25 cellular contexts compared by ENCODE assay signal in the genomic region with DNA sequence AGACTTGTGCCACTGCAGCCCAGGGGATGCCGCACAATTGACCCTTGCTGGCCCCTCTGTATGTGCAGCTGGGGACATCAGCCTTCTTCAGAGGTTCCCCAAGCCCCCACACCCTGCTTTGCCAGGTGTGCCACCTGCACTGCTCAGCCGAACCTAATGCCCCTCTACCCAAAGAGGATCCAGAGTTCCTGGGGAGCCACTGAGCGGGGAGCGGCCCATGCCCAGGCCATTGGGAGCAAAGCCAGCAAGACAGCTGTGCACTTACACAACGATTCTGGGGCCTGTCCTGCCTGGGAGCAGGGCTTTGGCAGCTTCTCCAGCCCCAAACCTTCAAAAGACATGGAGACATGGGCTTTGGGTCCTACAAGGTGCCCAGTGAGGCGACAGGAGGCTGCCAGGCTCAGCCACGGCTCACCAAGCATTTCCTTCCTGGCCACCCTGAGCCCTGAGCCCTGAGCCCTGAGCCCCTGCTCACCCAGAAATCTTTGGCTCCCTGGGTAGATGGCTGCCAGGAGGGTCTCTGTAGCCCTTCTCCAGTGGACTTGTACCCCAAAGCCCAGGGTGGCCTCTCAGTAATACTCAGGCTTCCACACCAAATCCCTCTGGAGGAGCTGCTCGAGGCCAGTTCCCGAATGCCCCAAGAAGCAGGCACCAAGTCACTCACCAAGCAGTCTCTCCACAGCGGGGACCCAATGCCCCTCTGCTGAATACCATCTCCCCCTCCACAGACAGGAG. TPM values are rescaled to one million over a fixed set of nuclear protein-coding genes. Genes with fewer than 3 reads are reported as not detected.
DNase-seq lines count a peak whose midpoint lies in the region; ATAC-seq and TF ChIP-seq lines count a peak whose summit lies in the region.
"Had no signal": no experiment of that assay in that cellular context is flagged by ENCODE, and none has a peak within 500 bp of the region (broad histone marks: within the 10 kb centered on the region; RNA-seq: fewer than 3 reads in every experiment).

No MANE protein-coding gene starts in this region.

- no peak overlapping the region for H2BK20ac ChIP-seq in H9 (ENCODE audit: low read depth, low read length, poor library complexity, severe bottlenecking)

- no peak overlapping the region for H3K9ac ChIP-seq in H9 (ENCODE audit: extremely low read depth, insufficient read length, low read length)
- no peak overlapping the region for H3K9ac ChIP-seq in neuronal stem cell (ENCODE audit: low read depth, low read length, poor library complexity)

- H3K27ac ChIP-seq in H9 (ENCODE audit: insufficient read length, low read depth, low read length) = no peak overlapping the region
- no peak overlapping the region for H3K27ac ChIP-seq in body of pancreas
- H3K27ac ChIP-seq in neuronal stem cell (replicated peaks; ENCODE audit: low read length) = no peak overlapping the region
- no peak overlapping the region for H3K27ac ChIP-seq in vagina

- H3K18ac ChIP-seq in H9 (ENCODE audit: insufficient read length, low read depth, low read length) (no peak overlapping the region), neuronal stem cell (ENCODE audit: low read length) (no peak overlapping the region)

- H3K9me3 ChIP-seq in H9 (ENCODE audit: control insufficient read depth, low read depth, low read length) = peaks cover 60% of the 10 kb centered on the region
- H3K9me3 ChIP-seq in body of pancreas = no peaks in the 10 kb centered on the region
- H3K9me3 ChIP-seq in neuronal stem cell (replicated peaks in 1 of 2; ENCODE audit: control insufficient read depth in 2 of 2, insufficient read depth in 1 of 2, low read depth in 1 of 2, low read length in 2 of 2) = no peaks in the 10 kb centered on the region
- H3K9me3 ChIP-seq in vagina = no peaks in the 10 kb centered on the region

- H3K56ac ChIP-seq in H9 (ENCODE audit: insufficient read length, low read depth, low read length) = no peak overlapping the region

- peak; percentile 14 for DNase-seq in H9
- peak; percentile 48 to 70 (median 54) for DNase-seq in body of pancreas
- DNase-seq in neuronal stem cell (ENCODE audit: low spot score) = no peak
- DNase-seq in vagina (ENCODE audit: extremely low spot score in 2 of 2) = peak; percentile 72 to 78
- DNase-seq in medulla oblongata (ENCODE audit: extremely low spot score) = no peak
- DNase-seq in GM03348 (ENCODE audit: low spot score) = no peak
- no peak for DNase-seq in NCI-H1092 treated with DMSO at 0.1 percent for 48 hours (lab: John Stamatoyannopoulos, UW)
- DNase-seq: C1 segment of cervical spinal cord; CD4-positive, alpha-beta memory T cell; COR-L47; DMS53; Kasumi-1; NCI-H1105; NCI-H2029 treated with DMSO at 0.1 percent for 48 hours; NCI-H446 treated with DMSO at 0.1 percent for 48 hours; NCI-H526; RPMI8226; SHP77 treated with DMSO at 0.1 percent for 48 hours had no signal

- H3K27me3 ChIP-seq in H9 (ENCODE audit: insufficient read depth, low read length) (no peaks in the 10 kb centered on the region), body of pancreas (no peaks in the 10 kb centered on the region), neuronal stem cell (ENCODE audit: control insufficient read depth in 3 of 3, insufficient read depth in 3 of 3, low read depth in 1 of 3, low read length in 3 of 3) (peaks cover 0 to 13% (median 0%) of the 10 kb centered on the region in 3 experiments), vagina (no peaks in the 10 kb centered on the region)

- no peak overlapping the region for H3K4me3 ChIP-seq in body of pancreas
- H3K4me3 ChIP-seq in neuronal stem cell (ENCODE audit: low read length in 2 of 2) = no peak overlapping the region
- no peak overlapping the region for H3K4me3 ChIP-seq in vagina
- H3K4me3 ChIP-seq: GM12878, K562 had no signal

- H2BK5ac ChIP-seq in H9 (ENCODE audit: insufficient read length, low read length) = no peak overlapping the region
- H2BK5ac ChIP-seq in neuronal stem cell (ENCODE audit: low read length) = no peak overlapping the region

- H2BK15ac ChIP-seq in H9 (ENCODE audit: low read depth, low read length) = no peak overlapping the region
- no peak overlapping the region for H2BK15ac ChIP-seq in neuronal stem cell (ENCODE audit: low read length)

- H4K5ac ChIP-seq in H9 (ENCODE audit: insufficient read length, low read depth, low read length) = no peak overlapping the region

- H4K91ac ChIP-seq in H9 (ENCODE audit: insufficient read length, low read depth, low read length) (no peak overlapping the region), neuronal stem cell (ENCODE audit: low read depth, low read length, poor library complexity) (no peak overlapping the region)

- H3K23me2 ChIP-seq in H9 (ENCODE audit: insufficient read length, low read depth, low read length, poor library complexity, severe bottlenecking) = peaks cover 5% of the 10 kb centered on the region

- H3K79me2 ChIP-seq in H9 (ENCODE audit: insufficient read depth, low read length) = no peaks in the 10 kb centered on the region

- no peak overlapping the region for H3K23ac ChIP-seq in H9 (ENCODE audit: insufficient read length, low read depth, low read length)
- no peak overlapping the region for H3K23ac ChIP-seq in neuronal stem cell (ENCODE audit: low read depth, low read length, poor library complexity)

- no peak for TF ChIP-seq CTCF in H9 (conservative IDR thresholded peaks at IDR 0.05)
- TF ChIP-seq CTCF in body of pancreas (IDR thresholded peaks at IDR 0.05) = no peak
- TF ChIP-seq CTCF in vagina (IDR thresholded peaks at IDR 0.05) = no peak

- intact Hi-C loops in body of pancreas (cut with DNase I) = no loop called here
- intact Hi-C loops in vagina (cut with DNase I) = no loop called here

- H2BK12ac ChIP-seq in H9 (ENCODE audit: insufficient read length, low read depth, low read length) = no peak overlapping the region
- H2BK12ac ChIP-seq in neuronal stem cell (ENCODE audit: low read length) = no peak overlapping the region

- H2BK120ac ChIP-seq in H9 (ENCODE audit: low read depth, low read length, poor library complexity, severe bottlenecking) (no peak overlapping the region), neuronal stem cell (ENCODE audit: low read depth, low read length) (no peak overlapping the region)

- no peak overlapping the region for H3K4ac ChIP-seq in H9 (ENCODE audit: low read depth, low read length)
- H3K4ac ChIP-seq in neuronal stem cell (ENCODE audit: low read length) = no peak overlapping the region

- H3K36me3 Mint-ChIP-seq in H9 (ENCODE audit: insufficient read depth in 1 of 3, low read depth in 3 of 3) = peaks cover 0 to 2% (median 0%) of the 10 kb centered on the region in 3 experiments; a peak in 1 of 7 replicates
- H3K36me3 Mint-ChIP-seq: CD4-positive, alpha-beta memory T cell had no signal

- no peaks in the 10 kb centered on the region for H3K4me1 ChIP-seq in H9 (ENCODE audit: insufficient read depth, low read length)
- no peaks in the 10 kb centered on the region for H3K4me1 ChIP-seq in body of pancreas
- H3K4me1 ChIP-seq in neuronal stem cell (ENCODE audit: control insufficient read depth in 2 of 2, insufficient read depth in 1 of 2, low read depth in 1 of 2, low read length in 2 of 2) = no peaks in the 10 kb centered on the region
- no peaks in the 10 kb centered on the region for H3K4me1 ChIP-seq in vagina

- H3T11ph ChIP-seq in H9 (ENCODE audit: low read length) = no peak overlapping the region

- H3K4me3 Mint-ChIP-seq in H9 = no peak overlapping the region
- H3K4me3 Mint-ChIP-seq: CD4-positive, alpha-beta memory T cell had no signal

- H3K36me3 ChIP-seq in body of pancreas (replicated peaks in 1 of 2; ENCODE audit: insufficient read depth in 1 of 2, low read depth in 2 of 2) (no peaks in the 10 kb centered on the region), neuronal stem cell (replicated peaks in 1 of 2; ENCODE audit: control insufficient read depth in 2 of 2, insufficient read depth in 2 of 2, low read length in 2 of 2) (no peaks in the 10 kb centered on the region), vagina (no peaks in the 10 kb centered on the region)

- H2AK5ac ChIP-seq in H9 (ENCODE audit: insufficient read length, low read length) (no peak overlapping the region), neuronal stem cell (ENCODE audit: low read depth, low read length) (no peak overlapping the region)

- H2AFZ ChIP-seq in H9 (ENCODE audit: low read length) (no peak overlapping the region), neuronal stem cell (ENCODE audit: low read length) (no peak overlapping the region)

- no CpG with 5 or more reads among the region's 10 CpGs for WGBS in H9 (ENCODE audit: extremely low coverage, insufficient read length, low lambda C conversion rate)
- 67 to 100% methylated on average over 1 to 7 of the region's 10 CpGs for WGBS in body of pancreas, 2 donors
- WGBS in neuronal stem cell (ENCODE audit: extremely low coverage in 2 of 2, insufficient read length in 2 of 2, insufficient replicate concordance in 1 of 2), 2 donors = no CpG with 5 or more reads among the region's 10 CpGs

- no peaks in the 10 kb centered on the region for H4K20me1 ChIP-seq in H9 (ENCODE audit: control insufficient read depth, insufficient read depth, insufficient read length)

- no peak overlapping the region for H3K14ac ChIP-seq in H9 (ENCODE audit: insufficient read depth, low read length)
- no peak overlapping the region for H3K14ac ChIP-seq in neuronal stem cell (ENCODE audit: low read length)

- peaks cover 3% of the 10 kb centered on the region for H3K27me3 Mint-ChIP-seq in H9 (ENCODE audit: low read depth)
- H3K27me3 Mint-ChIP-seq: CD4-positive, alpha-beta memory T cell had no signal

- no peak overlapping the region for H3K27ac Mint-ChIP-seq in H9

- peak; percentile 63 for ATAC-seq in body of pancreas
- ATAC-seq: GM12878, K562 had no signal

- no peaks in the 10 kb centered on the region for H3K4me1 Mint-ChIP-seq in H9

- H3K9me3 Mint-ChIP-seq in H9 = peaks cover 22 to 29% of the 10 kb centered on the region in 2 experiments
- H3K9me3 Mint-ChIP-seq: CD4-positive, alpha-beta memory T cell had no signal

- H4K8ac ChIP-seq in H9 (replicated peaks; ENCODE audit: insufficient read length, low read depth, low read length) (no peak overlapping the region), neuronal stem cell (ENCODE audit: low read depth, low read length) (peak overlapping the region; percentile 17)

- H3K79me1 ChIP-seq in H9 (ENCODE audit: insufficient read depth, low read depth, low read length, poor library complexity, severe bottlenecking) (no peaks in the 10 kb centered on the region), neuronal stem cell (ENCODE audit: low read depth, low read length) (peaks cover 2% of the 10 kb centered on the region)

- H3K4me2 ChIP-seq in H9 (ENCODE audit: insufficient read depth, insufficient read length, low read length) = no peak overlapping the region
- H3K4me2 ChIP-seq in neuronal stem cell (ENCODE audit: insufficient read depth, low read length, poor library complexity, severe bottlenecking) = no peak overlapping the region

- no peak for TF ChIP-seq POLR2A in body of pancreas (IDR thresholded peaks at IDR 0.05)
- TF ChIP-seq POLR2A in vagina (IDR thresholded peaks at IDR 0.05) = no peak

RNA-seq across cellular contexts. Expression of a gene that starts 13.0 kb away (rescaled TPM):
- total RNA-seq in H9 (2021) (not detected in 2 replicates), body of pancreas (not detected), vagina (not detected)
- not detected for polyA plus RNA-seq in neuronal stem cell (2013, experiment 1 of 2)
- not detected for polyA plus RNA-seq in neuronal stem cell (2013, experiment 2 of 2)
- total RNA-seq: A673; CD4-positive, alpha-beta memory T cell; Daoy; G401; GM12878; H4; K562; M059J had no signal
- polyA plus RNA-seq: CD4-positive, alpha-beta memory T cell; GM12878 had no signal

RNA-seq across cellular contexts. Expression of a gene that starts 23.1 kb away (rescaled TPM):
- total RNA-seq in H9 (2021) (0.66 and 0.68 TPM in 2 replicates), body of pancreas (under 1 TPM; 0.33 to 0.78 TPM), vagina (0.25 TPM)
- polyA plus RNA-seq in neuronal stem cell (2013, experiment 1 of 2) = 0.15 TPM
- 0.11 TPM for polyA plus RNA-seq in neuronal stem cell (2013, experiment 2 of 2)
- total RNA-seq: G401, H4, M059J had no signal

RNA-seq across cellular contexts. Expression of a gene that starts 54.2 kb away (rescaled TPM):
- total RNA-seq in H9 (2021) (11.8 and 12.1 TPM in 2 replicates), body of pancreas (10 to 100 TPM in 1 of 2 donors, 1 to 10 TPM in 1; 8.0 to 12.2 TPM), vagina (7.6 TPM)
- polyA plus RNA-seq in neuronal stem cell (2013, experiment 1 of 2) = 6.8 TPM
- polyA plus RNA-seq in neuronal stem cell (2013, experiment 2 of 2) = 7.2 TPM

RNA-seq across cellular contexts. Expression of a gene that starts 57.7 kb away (rescaled TPM):
- 1.1 and 1.3 TPM in 2 replicates for total RNA-seq in H9 (2021)
- total RNA-seq in body of pancreas = 1 to 10 TPM; 1.0 to 1.6 TPM
- 0.08 TPM for polyA plus RNA-seq in neuronal stem cell (2013, experiment 1 of 2)
- polyA plus RNA-seq in neuronal stem cell (2013, experiment 2 of 2) = 0.06 TPM
- total RNA-seq in vagina = 9.6 TPM
- total RNA-seq: G401 had no signal

Comparison
In these comparisons a context has a peak if more than half of its experiments do, and no peak if none do; other contexts are left out.
1. DNase-seq: peak in H9 (single experiment), body of pancreas (4 of 4) and vagina (2 of 2); none in neuronal stem cell (single experiment), medulla oblongata (single experiment), GM03348 (single experiment) and NCI-H1092 treated with DMSO at 0.1 percent for 48 hours (single experiment).